1 cellular context compared by ENCODE assay signal in genomic region chr15:38479286-38479685, GRCh38.
TF ChIP-seq lines count a peak whose summit lies in the region.

No MANE protein-coding gene starts in this region.

TF ChIP-seq in endothelial cell of umbilical vein, 7 proteins besides CTCF, POLR2A, EP300 and RAD21:
- no peak for TF ChIP-seq POLR2AphosphoS5 (IDR thresholded peaks at IDR 0.05; ENCODE audit: insufficient read depth, low read depth, low read length)
- no peak for TF ChIP-seq MYC (IDR thresholded peaks at IDR 0.05; ENCODE audit: low read depth, low read length)
- TF ChIP-seq GATA2 (IDR thresholded peaks at IDR 0.05; ENCODE audit: insufficient read depth, insufficient read length, low read depth, low read length) = no peak
- no peak for TF ChIP-seq EZH2 (IDR thresholded peaks at IDR 0.05; ENCODE audit: borderline replicate concordance, low read depth, low read length, severe bottlenecking)
- no peak for TF ChIP-seq MAX (IDR thresholded peaks at IDR 0.05; ENCODE audit: insufficient read depth, insufficient read length)
- TF ChIP-seq FOS (IDR thresholded peaks at IDR 0.05; ENCODE audit: borderline replicate concordance, insufficient read depth, low read length) = no peak
- no peak for TF ChIP-seq JUN (IDR thresholded peaks at IDR 0.05; ENCODE audit: borderline replicate concordance, insufficient read depth, insufficient read length, low read depth)
TF ChIP-seq in endothelial cell of umbilical vein: peak in this region for 0.
